In genomic region chr21:45026066-45026745, GRCh38 we compare ENCODE assay signal across 19 cellular contexts.
"Had no signal": no experiment of that assay in that cellular context is flagged by ENCODE, and none has a peak within 500 bp of the region (broad histone marks: within the 10 kb centered on the region; RNA-seq: fewer than 3 reads in every experiment).

No MANE protein-coding gene starts in this region.

- H3K27ac ChIP-seq: left ventricle myocardium inferior had no signal

- H3K9me3 ChIP-seq: mucosa of descending colon had no signal

- H3K27me3 Mint-ChIP-seq: activated naive CD8-positive, alpha-beta T cell treated with anti-CD3 and anti-CD28 coated beads for 36 hours had no signal

- H3K36me3 Mint-ChIP-seq: activated CD4-positive, alpha-beta memory T cell treated with anti-CD3 and anti-CD28 coated beads for 36 hours; activated naive CD8-positive, alpha-beta T cell treated with anti-CD3 and anti-CD28 coated beads for 36 hours had no signal

- DNase-seq: activated B cell treated with CpG ODN at 0.5 μM for 24 hours; activated CD4-positive, alpha-beta memory T cell treated with anti-CD3 and anti-CD28 coated beads for 36 hours; activated CD4-positive, alpha-beta T cell treated with anti-CD3 and anti-CD28 coated beads for 36 hours; activated naive CD4-positive, alpha-beta T cell treated with Interleukin-2 at 50 U/mL for 16 hours; activated naive CD8-positive, alpha-beta T cell treated with anti-CD3 and anti-CD28 coated beads for 36 hours; activated T-cell treated with anti-CD3 and anti-CD28 coated beads, Interleukin-2, amount 50 U/mL, for 48 hours; cortex of kidney; effector CD4-positive, alpha-beta T cell; erythroblast; foreskin fibroblast; immature natural killer cell; kidney glomerular epithelial cell; left ventricle myocardium inferior; mucosa of descending colon; stimulated activated CD4-positive, alpha-beta T cell treated with anti-CD3 and anti-CD28 coated beads, Interleukin-4, amount 100 ng/mL, for 24 hours; stimulated activated naive CD4-positive, alpha-beta T cell treated with Interleukin-2 at 50 U/mL for 16 hours; T-helper 1 cell had no signal

- H3K27ac Mint-ChIP-seq: activated B cell treated with CpG ODN at 0.5 μM for 24 hours; activated CD4-positive, alpha-beta memory T cell treated with anti-CD3 and anti-CD28 coated beads for 36 hours; activated CD4-positive, alpha-beta T cell treated with anti-CD3 and anti-CD28 coated beads for 36 hours; activated naive CD8-positive, alpha-beta T cell treated with anti-CD3 and anti-CD28 coated beads for 36 hours; memory B cell had no signal

- H3K4me3 Mint-ChIP-seq: activated B cell treated with CpG ODN at 0.5 μM for 24 hours; activated CD4-positive, alpha-beta memory T cell treated with anti-CD3 and anti-CD28 coated beads for 36 hours; activated CD4-positive, alpha-beta T cell treated with anti-CD3 and anti-CD28 coated beads for 36 hours; activated naive CD8-positive, alpha-beta T cell treated with anti-CD3 and anti-CD28 coated beads for 36 hours; immature natural killer cell; memory B cell; neural crest cell had no signal

- H3K36me3 ChIP-seq: left ventricle myocardium inferior had no signal

- H3K4me3 ChIP-seq: left ventricle myocardium inferior, mucosa of descending colon had no signal

- ATAC-seq: activated CD4-positive, alpha-beta T cell treated with anti-CD3 and anti-CD28 coated beads for 36 hours; mucosa of descending colon had no signal

- H3K4me1 Mint-ChIP-seq: activated CD4-positive, alpha-beta T cell treated with anti-CD3 and anti-CD28 coated beads for 36 hours; activated naive CD8-positive, alpha-beta T cell treated with anti-CD3 and anti-CD28 coated beads for 36 hours; immature natural killer cell; memory B cell had no signal
